ENCODE assay signal across 1 cellular context in genomic region chr1:15885701-15886612, GRCh38.
TF ChIP-seq lines count a peak whose summit lies in the region.

No MANE protein-coding gene starts in this region.

TF ChIP-seq in K562, 482 proteins besides CTCF, POLR2A, EP300 and RAD21 (continued from another document and continues in another):
- TF ChIP-seq SNAPC5 (CRISPR knock-in tag; IDR thresholded peaks at IDR 0.05): no peak
- TF ChIP-seq SMARCA5 (IDR thresholded peaks at IDR 0.05): no peak
- TF ChIP-seq PTBP1 (IDR thresholded peaks at IDR 0.05; ENCODE audit: low read depth, low read length): no peak
- no peak for TF ChIP-seq ZKSCAN3 (CRISPR knock-in tag; IDR thresholded peaks at IDR 0.05)
- TF ChIP-seq, protein P1, sequence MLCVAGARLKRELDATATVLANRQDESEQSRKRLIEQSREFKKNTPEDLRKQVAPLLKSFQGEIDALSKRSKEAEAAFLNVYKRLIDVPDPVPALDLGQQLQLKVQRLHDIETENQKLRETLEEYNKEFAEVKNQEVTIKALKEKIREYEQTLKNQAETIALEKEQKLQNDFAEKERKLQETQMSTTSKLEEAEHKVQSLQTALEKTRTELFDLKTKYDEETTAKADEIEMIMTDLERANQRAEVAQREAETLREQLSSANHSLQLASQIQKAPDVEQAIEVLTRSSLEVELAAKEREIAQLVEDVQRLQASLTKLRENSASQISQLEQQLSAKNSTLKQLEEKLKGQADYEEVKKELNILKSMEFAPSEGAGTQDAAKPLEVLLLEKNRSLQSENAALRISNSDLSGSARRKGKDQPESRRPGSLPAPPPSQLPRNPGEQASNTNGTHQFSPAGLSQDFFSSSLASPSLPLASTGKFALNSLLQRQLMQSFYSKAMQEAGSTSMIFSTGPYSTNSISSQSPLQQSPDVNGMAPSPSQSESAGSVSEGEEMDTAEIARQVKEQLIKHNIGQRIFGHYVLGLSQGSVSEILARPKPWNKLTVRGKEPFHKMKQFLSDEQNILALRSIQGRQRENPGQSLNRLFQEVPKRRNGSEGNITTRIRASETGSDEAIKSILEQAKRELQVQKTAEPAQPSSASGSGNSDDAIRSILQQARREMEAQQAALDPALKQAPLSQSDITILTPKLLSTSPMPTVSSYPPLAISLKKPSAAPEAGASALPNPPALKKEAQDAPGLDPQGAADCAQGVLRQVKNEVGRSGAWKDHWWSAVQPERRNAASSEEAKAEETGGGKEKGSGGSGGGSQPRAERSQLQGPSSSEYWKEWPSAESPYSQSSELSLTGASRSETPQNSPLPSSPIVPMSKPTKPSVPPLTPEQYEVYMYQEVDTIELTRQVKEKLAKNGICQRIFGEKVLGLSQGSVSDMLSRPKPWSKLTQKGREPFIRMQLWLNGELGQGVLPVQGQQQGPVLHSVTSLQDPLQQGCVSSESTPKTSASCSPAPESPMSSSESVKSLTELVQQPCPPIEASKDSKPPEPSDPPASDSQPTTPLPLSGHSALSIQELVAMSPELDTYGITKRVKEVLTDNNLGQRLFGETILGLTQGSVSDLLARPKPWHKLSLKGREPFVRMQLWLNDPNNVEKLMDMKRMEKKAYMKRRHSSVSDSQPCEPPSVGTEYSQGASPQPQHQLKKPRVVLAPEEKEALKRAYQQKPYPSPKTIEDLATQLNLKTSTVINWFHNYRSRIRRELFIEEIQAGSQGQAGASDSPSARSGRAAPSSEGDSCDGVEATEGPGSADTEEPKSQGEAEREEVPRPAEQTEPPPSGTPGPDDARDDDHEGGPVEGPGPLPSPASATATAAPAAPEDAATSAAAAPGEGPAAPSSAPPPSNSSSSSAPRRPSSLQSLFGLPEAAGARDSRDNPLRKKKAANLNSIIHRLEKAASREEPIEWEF (CRISPR knock-in tag; IDR thresholded peaks at IDR 0.05): 0 out of 2 replicates have a peak, but pooled peaks have one; percentile 70
- 0 out of 4 replicates have a peak, but pooled peaks of 1 of the 2 experiments have one; percentile 27 for TF ChIP-seq KDM4B (IDR thresholded peaks at IDR 0.05; ENCODE audit: borderline replicate concordance in 2 of 2, low read depth in 1 of 2)
- no peak; the same call in 1 of the 2 replicates for TF ChIP-seq MTA2 (IDR thresholded peaks at IDR 0.05; ENCODE audit: low read depth)
- TF ChIP-seq EHMT2 (IDR thresholded peaks at IDR 0.05): no peak
- no peak for TF ChIP-seq BDP1 (IDR thresholded peaks at IDR 0.05; ENCODE audit: insufficient read depth, insufficient read length)
- TF ChIP-seq RFX1 (IDR thresholded peaks at IDR 0.05): no peak
- TF ChIP-seq DDX20 (tag; IDR thresholded peaks at IDR 0.05; ENCODE audit: low read depth): 0 out of 2 replicates have a peak, but pooled peaks have one; percentile 30
- TF ChIP-seq KLF13 (tag; IDR thresholded peaks at IDR 0.05; ENCODE audit: borderline replicate concordance, low read depth): 0 out of 2 replicates have a peak, but pooled peaks have one; percentile 32
- TF ChIP-seq ELF2 (CRISPR knock-in tag; IDR thresholded peaks at IDR 0.05): no peak
- TF ChIP-seq, protein P2, sequence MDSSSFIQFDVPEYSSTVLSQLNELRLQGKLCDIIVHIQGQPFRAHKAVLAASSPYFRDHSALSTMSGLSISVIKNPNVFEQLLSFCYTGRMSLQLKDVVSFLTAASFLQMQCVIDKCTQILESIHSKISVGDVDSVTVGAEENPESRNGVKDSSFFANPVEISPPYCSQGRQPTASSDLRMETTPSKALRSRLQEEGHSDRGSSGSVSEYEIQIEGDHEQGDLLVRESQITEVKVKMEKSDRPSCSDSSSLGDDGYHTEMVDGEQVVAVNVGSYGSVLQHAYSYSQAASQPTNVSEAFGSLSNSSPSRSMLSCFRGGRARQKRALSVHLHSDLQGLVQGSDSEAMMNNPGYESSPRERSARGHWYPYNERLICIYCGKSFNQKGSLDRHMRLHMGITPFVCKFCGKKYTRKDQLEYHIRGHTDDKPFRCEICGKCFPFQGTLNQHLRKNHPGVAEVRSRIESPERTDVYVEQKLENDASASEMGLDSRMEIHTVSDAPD (CRISPR knock-in tag; IDR thresholded peaks at IDR 0.05): no peak
- TF ChIP-seq NCOR1 (IDR thresholded peaks at IDR 0.05): peak; percentile 57; the same call in 1 of the 2 replicates
- TF ChIP-seq SMARCB1 (IDR thresholded peaks at IDR 0.05; ENCODE audit: insufficient read length, low read depth): no peak
- TF ChIP-seq, protein P3, sequence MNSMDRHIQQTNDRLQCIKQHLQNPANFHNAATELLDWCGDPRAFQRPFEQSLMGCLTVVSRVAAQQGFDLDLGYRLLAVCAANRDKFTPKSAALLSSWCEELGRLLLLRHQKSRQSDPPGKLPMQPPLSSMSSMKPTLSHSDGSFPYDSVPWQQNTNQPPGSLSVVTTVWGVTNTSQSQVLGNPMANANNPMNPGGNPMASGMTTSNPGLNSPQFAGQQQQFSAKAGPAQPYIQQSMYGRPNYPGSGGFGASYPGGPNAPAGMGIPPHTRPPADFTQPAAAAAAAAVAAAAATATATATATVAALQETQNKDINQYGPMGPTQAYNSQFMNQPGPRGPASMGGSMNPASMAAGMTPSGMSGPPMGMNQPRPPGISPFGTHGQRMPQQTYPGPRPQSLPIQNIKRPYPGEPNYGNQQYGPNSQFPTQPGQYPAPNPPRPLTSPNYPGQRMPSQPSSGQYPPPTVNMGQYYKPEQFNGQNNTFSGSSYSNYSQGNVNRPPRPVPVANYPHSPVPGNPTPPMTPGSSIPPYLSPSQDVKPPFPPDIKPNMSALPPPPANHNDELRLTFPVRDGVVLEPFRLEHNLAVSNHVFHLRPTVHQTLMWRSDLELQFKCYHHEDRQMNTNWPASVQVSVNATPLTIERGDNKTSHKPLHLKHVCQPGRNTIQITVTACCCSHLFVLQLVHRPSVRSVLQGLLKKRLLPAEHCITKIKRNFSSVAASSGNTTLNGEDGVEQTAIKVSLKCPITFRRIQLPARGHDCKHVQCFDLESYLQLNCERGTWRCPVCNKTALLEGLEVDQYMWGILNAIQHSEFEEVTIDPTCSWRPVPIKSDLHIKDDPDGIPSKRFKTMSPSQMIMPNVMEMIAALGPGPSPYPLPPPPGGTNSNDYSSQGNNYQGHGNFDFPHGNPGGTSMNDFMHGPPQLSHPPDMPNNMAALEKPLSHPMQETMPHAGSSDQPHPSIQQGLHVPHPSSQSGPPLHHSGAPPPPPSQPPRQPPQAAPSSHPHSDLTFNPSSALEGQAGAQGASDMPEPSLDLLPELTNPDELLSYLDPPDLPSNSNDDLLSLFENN (IDR thresholded peaks at IDR 0.05; ENCODE audit: low read depth in 2 of 2, low read length in 2 of 2): peak in 1 of 2 experiments; percentile 43; a peak in 1 of 4 replicates
- TF ChIP-seq RBM39 (optimal IDR thresholded peaks at IDR 0.05; ENCODE audit: low read depth, low read length): no peak
- peak; percentile 97 for TF ChIP-seq GTF2E2 (tag; IDR thresholded peaks at IDR 0.05)
- no peak for TF ChIP-seq ZBTB8A (IDR thresholded peaks at IDR 0.05; ENCODE audit: partially characterized antibody)
- 0 out of 2 replicates have a peak, but pooled peaks have one; percentile 20 for TF ChIP-seq FOXK1 (CRISPR knock-in tag; IDR thresholded peaks at IDR 0.05; ENCODE audit: borderline replicate concordance)
- TF ChIP-seq CREB3 (tag; conservative IDR thresholded peaks at IDR 0.05; ENCODE audit: low read depth): no peak
- no peak for TF ChIP-seq ILK (tag; IDR thresholded peaks at IDR 0.05; ENCODE audit: borderline replicate concordance, low read depth)
- TF ChIP-seq RBM15 (IDR thresholded peaks at IDR 0.05; ENCODE audit: insufficient read depth, low read length): no peak
- TF ChIP-seq JUN (IDR thresholded peaks at IDR 0.05; ENCODE audit: borderline replicate concordance, low read depth, low read length): 0 out of 2 replicates have a peak, but pooled peaks have one; percentile 61
- TF ChIP-seq JUN (CRISPR knock-in tag; IDR thresholded peaks at IDR 0.05; ENCODE audit: borderline replicate concordance): no peak
- TF ChIP-seq BCLAF1 (IDR thresholded peaks at IDR 0.05; ENCODE audit: borderline replicate concordance in 1 of 2, control insufficient read depth in 1 of 2, low read depth in 2 of 2, low read length in 1 of 2): no peak
- TF ChIP-seq NR3C1 (CRISPR knock-in tag; IDR thresholded peaks at IDR 0.05): no peak
- TF ChIP-seq CBX2 (IDR thresholded peaks at IDR 0.05; ENCODE audit: insufficient read depth, low read length, poor library complexity, severe bottlenecking): no peak
- peak; percentile 96 for TF ChIP-seq HMGN3 (IDR thresholded peaks at IDR 0.05; ENCODE audit: borderline replicate concordance, extremely low read depth, insufficient read length, low read depth, low read length)
- TF ChIP-seq RBFOX2 (IDR thresholded peaks at IDR 0.05; ENCODE audit: low read depth, low read length): peak; percentile 71
- TF ChIP-seq COPS2 (conservative IDR thresholded peaks at IDR 0.05): no peak
- TF ChIP-seq ZNF121 (CRISPR knock-in tag; conservative IDR thresholded peaks at IDR 0.05): no peak
- no peak for TF ChIP-seq MBD2 (IDR thresholded peaks at IDR 0.05; ENCODE audit: borderline replicate concordance, low read depth)
- peak; percentile 40; the same call in 1 of the 2 replicates for TF ChIP-seq ZNF707 (CRISPR knock-in tag; conservative IDR thresholded peaks at IDR 0.05)
- no peak for TF ChIP-seq ZFPM2 (CRISPR knock-in tag; IDR thresholded peaks at IDR 0.05)
- TF ChIP-seq MLX (CRISPR knock-in tag; conservative IDR thresholded peaks at IDR 0.05): no peak
- peak; percentile 63; the same call in 1 of the 2 replicates for TF ChIP-seq HDAC2 (IDR thresholded peaks at IDR 0.05)
- peak; percentile 96 for TF ChIP-seq NFRKB (IDR thresholded peaks at IDR 0.05; ENCODE audit: low read depth)
- TF ChIP-seq, protein P4, sequence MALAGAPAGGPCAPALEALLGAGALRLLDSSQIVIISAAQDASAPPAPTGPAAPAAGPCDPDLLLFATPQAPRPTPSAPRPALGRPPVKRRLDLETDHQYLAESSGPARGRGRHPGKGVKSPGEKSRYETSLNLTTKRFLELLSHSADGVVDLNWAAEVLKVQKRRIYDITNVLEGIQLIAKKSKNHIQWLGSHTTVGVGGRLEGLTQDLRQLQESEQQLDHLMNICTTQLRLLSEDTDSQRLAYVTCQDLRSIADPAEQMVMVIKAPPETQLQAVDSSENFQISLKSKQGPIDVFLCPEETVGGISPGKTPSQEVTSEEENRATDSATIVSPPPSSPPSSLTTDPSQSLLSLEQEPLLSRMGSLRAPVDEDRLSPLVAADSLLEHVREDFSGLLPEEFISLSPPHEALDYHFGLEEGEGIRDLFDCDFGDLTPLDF (CRISPR knock-in tag; IDR thresholded peaks at IDR 0.05): peak; percentile 76
- no peak for TF ChIP-seq XRCC4 (IDR thresholded peaks at IDR 0.05; ENCODE audit: extremely low read depth, insufficient read depth, insufficient read length)
- TF ChIP-seq L3MBTL2 (IDR thresholded peaks at IDR 0.05): peak; percentile 28
- peak; percentile 32 to 35; a peak in 1 of 4 replicates for TF ChIP-seq TEAD1 (CRISPR knock-in tag; IDR thresholded peaks at IDR 0.05)
- TF ChIP-seq RBM22 (IDR thresholded peaks at IDR 0.05; ENCODE audit: low read depth, low read length, poor library complexity, severe bottlenecking): no peak
- no peak for TF ChIP-seq SIX5 (IDR thresholded peaks at IDR 0.05; ENCODE audit: borderline replicate concordance in 1 of 2, insufficient read depth in 1 of 2, low read depth in 1 of 2, low read length in 2 of 2)
- TF ChIP-seq, protein P5, sequence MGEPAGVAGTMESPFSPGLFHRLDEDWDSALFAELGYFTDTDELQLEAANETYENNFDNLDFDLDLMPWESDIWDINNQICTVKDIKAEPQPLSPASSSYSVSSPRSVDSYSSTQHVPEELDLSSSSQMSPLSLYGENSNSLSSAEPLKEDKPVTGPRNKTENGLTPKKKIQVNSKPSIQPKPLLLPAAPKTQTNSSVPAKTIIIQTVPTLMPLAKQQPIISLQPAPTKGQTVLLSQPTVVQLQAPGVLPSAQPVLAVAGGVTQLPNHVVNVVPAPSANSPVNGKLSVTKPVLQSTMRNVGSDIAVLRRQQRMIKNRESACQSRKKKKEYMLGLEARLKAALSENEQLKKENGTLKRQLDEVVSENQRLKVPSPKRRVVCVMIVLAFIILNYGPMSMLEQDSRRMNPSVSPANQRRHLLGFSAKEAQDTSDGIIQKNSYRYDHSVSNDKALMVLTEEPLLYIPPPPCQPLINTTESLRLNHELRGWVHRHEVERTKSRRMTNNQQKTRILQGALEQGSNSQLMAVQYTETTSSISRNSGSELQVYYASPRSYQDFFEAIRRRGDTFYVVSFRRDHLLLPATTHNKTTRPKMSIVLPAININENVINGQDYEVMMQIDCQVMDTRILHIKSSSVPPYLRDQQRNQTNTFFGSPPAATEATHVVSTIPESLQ (CRISPR knock-in tag; IDR thresholded peaks at IDR 0.05): no peak
- peak; percentile 95 for TF ChIP-seq SPI1 (IDR thresholded peaks at IDR 0.05; ENCODE audit: borderline replicate concordance, low read depth, low read length)
- TF ChIP-seq ZNF174 (CRISPR knock-in tag; IDR thresholded peaks at IDR 0.05): no peak
